14 cellular contexts compared by ENCODE assay signal in genomic region chr5:141649972-141650371, GRCh38. TPM values are rescaled to one million over a fixed set of nuclear protein-coding genes. Genes with fewer than 3 reads are reported as not detected.
DNase-seq lines count a peak whose midpoint lies in the region; ATAC-seq and TF ChIP-seq lines count a peak whose summit lies in the region.
"Had no signal": no experiment of that assay in that cellular context is flagged by ENCODE, and none has a peak within 500 bp of the region (broad histone marks: within the 10 kb centered on the region; RNA-seq: fewer than 3 reads in every experiment).

No MANE protein-coding gene starts in this region.

- H3K36me3 Mint-ChIP-seq in activated naive CD4-positive, alpha-beta T cell treated with anti-CD3 and anti-CD28 coated beads for 36 hours (ENCODE audit: low read depth): peaks cover 2% of the 10 kb centered on the region
- peaks cover 10% of the 10 kb centered on the region for H3K36me3 Mint-ChIP-seq in effector memory CD8-positive, alpha-beta T cell (ENCODE audit: insufficient read depth)
- H3K36me3 Mint-ChIP-seq in stimulated activated effector memory CD8-positive, alpha-beta T cell treated with anti-CD3 and anti-CD28 coated beads, Interleukin-12 subunit alpha, Interleukin-12 subunit beta, amount 100 ng/mL, for 72 hours: peaks cover 37% of the 10 kb centered on the region

- no peaks in the 10 kb centered on the region for H3K27me3 Mint-ChIP-seq in activated naive CD4-positive, alpha-beta T cell treated with anti-CD3 and anti-CD28 coated beads for 36 hours (ENCODE audit: low read depth)
- no peaks in the 10 kb centered on the region for H3K27me3 Mint-ChIP-seq in effector memory CD8-positive, alpha-beta T cell

- H3F3A ChIP-seq in PC-9 (ENCODE audit: insufficient read depth, low read depth): peaks cover 18% of the 10 kb centered on the region

- H3K9me3 Mint-ChIP-seq in activated naive CD4-positive, alpha-beta T cell treated with anti-CD3 and anti-CD28 coated beads for 36 hours: no peaks in the 10 kb centered on the region
- no peaks in the 10 kb centered on the region for H3K9me3 Mint-ChIP-seq in effector memory CD8-positive, alpha-beta T cell
- no peaks in the 10 kb centered on the region for H3K9me3 Mint-ChIP-seq in stimulated activated effector memory CD8-positive, alpha-beta T cell treated with anti-CD3 and anti-CD28 coated beads, Interleukin-12 subunit alpha, Interleukin-12 subunit beta, amount 100 ng/mL, for 72 hours

- H2AFZ ChIP-seq in PC-9: no peak overlapping the region

- intact Hi-C loops in activated naive CD4-positive, alpha-beta T cell treated with anti-CD3 and anti-CD28 coated beads for 36 hours (cut with micrococcal nuclease): no loop called here
- intact Hi-C loops in PC-9 (cut with micrococcal nuclease; ENCODE audit: unreplicated experiment) (no loop called here), Right ventricle myocardium superior (cut with DNase I) (no loop called here)

- TF ChIP-seq CTCF in PC-9 (conservative IDR thresholded peaks at IDR 0.05): no peak

- H3K4me1 ChIP-seq in PC-9 (replicated peaks; ENCODE audit: insufficient read depth): peaks cover 15% of the 10 kb centered on the region

- no peaks in the 10 kb centered on the region for H3K27me3 ChIP-seq in PC-9 (ENCODE audit: insufficient read depth, low read depth)

- no peaks in the 10 kb centered on the region for H3K9me3 ChIP-seq in PC-9 (ENCODE audit: insufficient read depth, low read depth)
- H3K9me3 ChIP-seq: HAP-1, prostate gland had no signal

- DNase-seq in activated naive CD4-positive, alpha-beta T cell treated with anti-CD3 and anti-CD28 coated beads for 36 hours: no peak
- DNase-seq in activated naive CD4-positive, alpha-beta T cell treated with Interleukin-2 at 50 U/mL for 16 hours: no peak
- DNase-seq in PC-9 (no peak), Right ventricle myocardium superior (no peak)
- no peak for DNase-seq in effector memory CD8-positive, alpha-beta T cell
- no peak for DNase-seq in stimulated activated effector memory CD8-positive, alpha-beta T cell treated with anti-CD3 and anti-CD28 coated beads, Interleukin-12 subunit alpha, Interleukin-12 subunit beta, amount 100 ng/mL, for 72 hours (ENCODE audit: low spot score in 2 of 2)
- DNase-seq: dermis blood vessel endothelial cell, mesenchymal stem cell, NCI-H1092, SW 1271 had no signal

- no peaks in the 10 kb centered on the region for H3K79me2 ChIP-seq in PC-9 (ENCODE audit: low read depth)

- POLR2A ChIA-PET in PC-9 (lab: Charles Lee; ENCODE audit: unreplicated experiment): no interaction called here

- BruUV-seq in PC-9 (replicated peaks; lab: Mats Ljungman, UMichigan): no TSS peak

- no peaks in the 10 kb centered on the region for H4K20me1 ChIP-seq in PC-9 (ENCODE audit: insufficient read depth)

- peak overlapping the region; percentile 89 for H3K4me3 Mint-ChIP-seq in activated naive CD4-positive, alpha-beta T cell treated with anti-CD3 and anti-CD28 coated beads for 36 hours
- H3K4me3 Mint-ChIP-seq in effector memory CD8-positive, alpha-beta T cell: peak overlapping the region; percentile 91 to 93
- H3K4me3 Mint-ChIP-seq in stimulated activated effector memory CD8-positive, alpha-beta T cell treated with anti-CD3 and anti-CD28 coated beads, Interleukin-12 subunit alpha, Interleukin-12 subunit beta, amount 100 ng/mL, for 72 hours: peak overlapping the region; percentile 94

- H3K4me3 ChIP-seq in PC-9: no peak overlapping the region

- peak overlapping the region; percentile 77; the same call in 1 of the 2 replicates for H3K4me2 ChIP-seq in PC-9

- ATAC-seq in effector memory CD8-positive, alpha-beta T cell (replicated peaks): no peak
- ATAC-seq in stimulated activated effector memory CD8-positive, alpha-beta T cell treated with anti-CD3 and anti-CD28 coated beads, Interleukin-12 subunit alpha, Interleukin-12 subunit beta, amount 100 ng/mL, for 72 hours: no peak
- no peak for ATAC-seq in esophagus mucosa
- ATAC-seq in Right ventricle myocardium superior (ENCODE audit: poor library complexity): no peak
- ATAC-seq in GM18498 (IDR thresholded peaks at IDR 0.05; ENCODE audit: unreplicated experiment): no peak

- H3K36me3 ChIP-seq in PC-9 (ENCODE audit: low read depth): no peaks in the 10 kb centered on the region; the same call in 1 of the 2 replicates
- H3K36me3 ChIP-seq: HAP-1, prostate gland had no signal

- CTCF ChIA-PET in activated naive CD4-positive, alpha-beta T cell treated with anti-CD3 and anti-CD28 coated beads for 36 hours (lab: Charles Lee): interaction anchor here (2.6 kb wide), 1 partner anchor 15 kb away, joined by 14 read pairs; no protein-coding TSS in a partner anchor
- CTCF ChIA-PET in PC-9 (lab: Charles Lee): interaction anchor here (0.7 kb wide), 1 partner anchor 587 kb away, joined by 10 read pairs; no protein-coding TSS in a partner anchor

- H3K27ac Mint-ChIP-seq in activated naive CD4-positive, alpha-beta T cell treated with anti-CD3 and anti-CD28 coated beads for 36 hours: no peak overlapping the region
- peak overlapping the region; percentile 94 to 97 for H3K27ac Mint-ChIP-seq in effector memory CD8-positive, alpha-beta T cell
- peak overlapping the region; percentile 96 for H3K27ac Mint-ChIP-seq in stimulated activated effector memory CD8-positive, alpha-beta T cell treated with anti-CD3 and anti-CD28 coated beads, Interleukin-12 subunit alpha, Interleukin-12 subunit beta, amount 100 ng/mL, for 72 hours

- no peaks in the 10 kb centered on the region for H3K9me2 ChIP-seq in PC-9 (ENCODE audit: insufficient read depth)

- H3K4me1 Mint-ChIP-seq in activated naive CD4-positive, alpha-beta T cell treated with anti-CD3 and anti-CD28 coated beads for 36 hours (ENCODE audit: low read depth): peaks cover 18% of the 10 kb centered on the region
- H3K4me1 Mint-ChIP-seq in effector memory CD8-positive, alpha-beta T cell (ENCODE audit: low read depth in 2 of 2): peaks cover 42 to 43% of the 10 kb centered on the region in 2 donors
- H3K4me1 Mint-ChIP-seq in stimulated activated effector memory CD8-positive, alpha-beta T cell treated with anti-CD3 and anti-CD28 coated beads, Interleukin-12 subunit alpha, Interleukin-12 subunit beta, amount 100 ng/mL, for 72 hours: peaks cover 50% of the 10 kb centered on the region

- H3K27ac ChIP-seq in PC-9: no peak overlapping the region
- H3K27ac ChIP-seq: prostate gland had no signal

RNA-seq across cellular contexts. Expression of gene FCHSD1, which starts 1.2 kb away (rescaled TPM):
- total RNA-seq in activated naive CD4-positive, alpha-beta T cell treated with anti-CD3 and anti-CD28 coated beads for 36 hours: 10 to 100 TPM; 28.9 to 29.6 TPM
- total RNA-seq in PC-9 (2021) (36.4 and 36.6 TPM in 2 replicates), esophagus mucosa (5.8 TPM), Right ventricle myocardium superior (2.6 TPM)

RNA-seq across cellular contexts. Expression of gene RELL2, which starts 13.2 kb away (rescaled TPM):
- 10 to 100 TPM; 20.9 to 21.1 TPM for total RNA-seq in activated naive CD4-positive, alpha-beta T cell treated with anti-CD3 and anti-CD28 coated beads for 36 hours
- 3.3 and 5.0 TPM in 2 replicates for total RNA-seq in PC-9 (2021)
- 4.5 TPM for total RNA-seq in esophagus mucosa
- total RNA-seq in Right ventricle myocardium superior: 0.86 TPM

RNA-seq across cellular contexts. Expression of gene HDAC3, which starts 13.3 kb away (rescaled TPM):
- total RNA-seq in activated naive CD4-positive, alpha-beta T cell treated with anti-CD3 and anti-CD28 coated beads for 36 hours: 10 to 100 TPM; 52.1 to 55.6 TPM
- total RNA-seq in PC-9 (2021) (76.0 and 87.0 TPM in 2 replicates), esophagus mucosa (48.2 TPM), Right ventricle myocardium superior (29.1 TPM)

RNA-seq across cellular contexts. Expression of gene DIAPH1, which starts 31.2 kb away (rescaled TPM):
- total RNA-seq in activated naive CD4-positive, alpha-beta T cell treated with anti-CD3 and anti-CD28 coated beads for 36 hours: 100 to 1,000 TPM; 165 to 169 TPM
- 148 and 157 TPM in 2 replicates for total RNA-seq in PC-9 (2021)
- 108 TPM for total RNA-seq in esophagus mucosa
- 32.0 TPM for total RNA-seq in Right ventricle myocardium superior

RNA-seq across cellular contexts. Expression of gene ARAP3, which starts 32.1 kb away (rescaled TPM):
- total RNA-seq in activated naive CD4-positive, alpha-beta T cell treated with anti-CD3 and anti-CD28 coated beads for 36 hours: 1 to 10 TPM; 1.2 to 2.2 TPM
- total RNA-seq in PC-9 (2021): 25.8 and 28.0 TPM in 2 replicates
- total RNA-seq in esophagus mucosa: 3.3 TPM
- 12.5 TPM for total RNA-seq in Right ventricle myocardium superior
